ENCODE assay signal across 27 cellular contexts in genomic region chr10:93431361-93431760, GRCh38. TPM values are rescaled to one million over a fixed set of nuclear protein-coding genes. Genes with fewer than 3 reads are reported as not detected.
DNase-seq lines count a peak whose midpoint lies in the region; ATAC-seq, FAIRE-seq and TF ChIP-seq lines count a peak whose summit lies in the region.
"Had no signal": no experiment of that assay in that cellular context is flagged by ENCODE, and none has a peak within 500 bp of the region (broad histone marks: within the 10 kb centered on the region; RNA-seq: fewer than 3 reads in every experiment).

No MANE protein-coding gene starts in this region.

- TF ChIP-seq POLR2A in A549 (IDR thresholded peaks at IDR 0.05; ENCODE audit: low read length) = no peak

- peak overlapping the region; percentile 58 for H3K27ac Mint-ChIP-seq in chondrocyte (ENCODE audit: unreplicated experiment)
- peak overlapping the region; percentile 43 for H3K27ac Mint-ChIP-seq in mesothelial cell of epicardium
- H3K27ac Mint-ChIP-seq: activated T-cell treated with anti-CD3 and anti-CD28 coated beads, Interleukin-2, amount 50 U/mL, for 24 hours; memory B cell; naive B cell; stimulated activated memory B cell treated with anti-CD40 and anti-IgM and Interleukin-4, amounts not matched to agents 10 μg/mL and 1 μg/mL and 100 μg/mL, for 72 hours had no signal

- FAIRE-seq in A549 (lab: Jason Lieb, UNC) = no peak
- FAIRE-seq: endometrium, kidney had no signal

- peaks cover 50% of the 10 kb centered on the region for H3K4me1 ChIP-seq in A549
- H3K4me1 ChIP-seq: colonic mucosa had no signal

- H3K4me3 Mint-ChIP-seq in chondrocyte (ENCODE audit: unreplicated experiment) (no peak overlapping the region), mesothelial cell of epicardium (no peak overlapping the region)
- H3K4me3 Mint-ChIP-seq: activated T-cell treated with anti-CD3 and anti-CD28 coated beads, Interleukin-2, amount 50 U/mL, for 24 hours; memory B cell; naive B cell; stimulated activated memory B cell treated with anti-CD40 and anti-IgM and Interleukin-4, amounts not matched to agents 10 μg/mL and 1 μg/mL and 100 μg/mL, for 72 hours had no signal

- H3K4me1 Mint-ChIP-seq in chondrocyte (ENCODE audit: low read depth) (peaks cover 75% of the 10 kb centered on the region), mesothelial cell of epicardium (peaks cover 17% of the 10 kb centered on the region)

- POLR2A ChIA-PET in A549 (lab: Yijun Ruan, JAX) = no interaction called here

- no peak for TF ChIP-seq EP300 in A549 (IDR thresholded peaks at IDR 0.05)

- H3K9me3 Mint-ChIP-seq in chondrocyte (ENCODE audit: low read depth) (no peaks in the 10 kb centered on the region), mesothelial cell of epicardium (peaks cover 6% of the 10 kb centered on the region)
- H3K9me3 Mint-ChIP-seq: activated T-cell treated with anti-CD3 and anti-CD28 coated beads, Interleukin-2, amount 50 U/mL, for 24 hours had no signal

- H3K27me3 Mint-ChIP-seq in chondrocyte (ENCODE audit: low read depth) (no peaks in the 10 kb centered on the region), mesothelial cell of epicardium (ENCODE audit: low read depth) (no peaks in the 10 kb centered on the region)
- H3K27me3 Mint-ChIP-seq: activated T-cell treated with anti-CD3 and anti-CD28 coated beads, Interleukin-2, amount 50 U/mL, for 24 hours; naive B cell; stimulated activated memory B cell treated with anti-CD40 and anti-IgM and Interleukin-4, amounts not matched to agents 10 μg/mL and 1 μg/mL and 100 μg/mL, for 72 hours had no signal

- TF ChIP-seq CTCF in A549 (IDR thresholded peaks at IDR 0.05) (no peak), chondrocyte (IDR thresholded peaks at IDR 0.05) (no peak), mesothelial cell of epicardium (IDR thresholded peaks at IDR 0.05; ENCODE audit: unreplicated experiment) (no peak)

- H3K27ac ChIP-seq in A549 = peak overlapping the region; percentile 23 to 97; a peak in 4 of 6 replicates
- H3K27ac ChIP-seq: BLaER1, colonic mucosa, SJCRH30 had no signal

- TF ChIP-seq RAD21 in A549 (conservative IDR thresholded peaks at IDR 0.05 in 1 of 2, IDR thresholded peaks at IDR 0.05 in 1 of 2) = no peak

- 98% methylated on average over 4 of the region's 4 CpGs for WGBS in A549 (ENCODE audit: missing lambda C conversion rate)

- CTCF ChIA-PET in A549 (lab: Yijun Ruan, JAX) = interaction anchor here (0.6 to 2.7 kb wide), 4 partner anchors 38 to 55 kb away, joined by 3 to 13 read pairs (median 8); partner anchors contain the start of gene MYOF

- ATAC-seq in A549 = peak in 1 of 2 experiments; percentile 12; a peak in 2 of 6 replicates
- ATAC-seq: PC-3; stimulated activated memory B cell treated with anti-CD40 and anti-IgM and Interleukin-4, amounts not matched to agents 10 μg/mL and 1 μg/mL and 100 μg/mL, for 72 hours had no signal

- H3K4me3 ChIP-seq in A549 = no peak overlapping the region
- H3K4me3 ChIP-seq: BLaER1, colonic mucosa, SJCRH30, uterus had no signal

- DNase-seq in A549 (ENCODE audit: low read depth in 1 of 2, low spot score in 1 of 2) (no peak), M059J (ENCODE audit: low read depth) (peak; percentile 18), chondrocyte (ENCODE audit: low spot score) (no peak), mesothelial cell of epicardium (ENCODE audit: low spot score in 2 of 2, unreplicated experiment in 2 of 2) (no peak), dedifferentiated amniotic fluid mesenchymal stem cell (ENCODE audit: extremely low spot score) (no peak), SIG-M5 (lab: John Stamatoyannopoulos, UW) (no peak), C1 segment of cervical spinal cord (lab: John Stamatoyannopoulos, UW) (no peak), midbrain (lab: John Stamatoyannopoulos, UW) (no peak)
- DNase-seq: activated gamma-delta T cell treated with Interleukin-2 at 50 U/mL for 16 hours; activated T-cell treated with anti-CD3 and anti-CD28 coated beads, Interleukin-2, amount 50 U/mL, for 24 hours; colonic mucosa; EL; KG1; kidney; MV-4-11; naive B cell; NCI-H146; NCI-H510A treated with DMSO at 0.1 percent for 48 hours; occipital lobe; PC-3; retina; SJCRH30; uterus had no signal

- no peak overlapping the region for H3K4me2 ChIP-seq in A549
- H3K4me2 ChIP-seq: BLaER1 had no signal

- H3K36me3 Mint-ChIP-seq in chondrocyte (ENCODE audit: low read depth) (peaks cover 19% of the 10 kb centered on the region), mesothelial cell of epicardium (peaks cover 14% of the 10 kb centered on the region)
- H3K36me3 Mint-ChIP-seq: memory B cell; stimulated activated memory B cell treated with anti-CD40 and anti-IgM and Interleukin-4, amounts not matched to agents 10 μg/mL and 1 μg/mL and 100 μg/mL, for 72 hours had no signal

- peaks cover 6% of the 10 kb centered on the region; the same call in 2 of the 3 replicates for H3K9me3 ChIP-seq in A549
- H3K9me3 ChIP-seq: BLaER1, colonic mucosa, SJCRH30, uterus had no signal

TF ChIP-seq in A549, 52 proteins besides CTCF, POLR2A, EP300 and RAD21:
- TF ChIP-seq ZFP36 (IDR thresholded peaks at IDR 0.05; ENCODE audit: borderline replicate concordance, partially characterized antibody) = no peak
- no peak for TF ChIP-seq ZC3H11A (IDR thresholded peaks at IDR 0.05)
- TF ChIP-seq HOXB13 (CRISPR knock-in tag; IDR thresholded peaks at IDR 0.05; ENCODE audit: low read depth) = no peak
- no peak for TF ChIP-seq FOSL2 (IDR thresholded peaks at IDR 0.05)
- no peak for TF ChIP-seq FOSL2 (CRISPR knock-in tag; IDR thresholded peaks at IDR 0.05)

RNA-seq across cellular contexts. Expression of gene MYOF, which starts 50.8 kb away (rescaled TPM):
- polyA plus RNA-seq in A549 (2011; rRNA removed) (229 and 265 TPM in 2 replicates), A549 (2017; fragmentation: RNase III; extraction: RNeasy Plus Mini Kit Qiagen cat#74134 plus additional on column Dnase treatment) (190 to 217 TPM (median 191 TPM) in 3 replicates)
- polyA plus RNA-seq in A549 (2012; cell fraction: cytosol; rRNA removed) = 117 TPM in 2 replicates
- 127 and 200 TPM in 2 replicates for polyA plus RNA-seq in A549 (2012; cell fraction: nucleus; rRNA removed)
- polyA minus RNA-seq in A549 (2011; rRNA and poly(A)+ RNA removed) = 195 and 221 TPM in 2 replicates
- total RNA-seq in M059J (2014; rRNA removed; shearing (Covaris generic)) = 80.3 and 128 TPM in 2 replicates
- total RNA-seq in chondrocyte (291 to 526 TPM (median 524 TPM) in 3 replicates), mesothelial cell of epicardium (53.3 to 58.5 TPM (median 56.0 TPM) in 3 replicates)
